In the genomic region with DNA sequence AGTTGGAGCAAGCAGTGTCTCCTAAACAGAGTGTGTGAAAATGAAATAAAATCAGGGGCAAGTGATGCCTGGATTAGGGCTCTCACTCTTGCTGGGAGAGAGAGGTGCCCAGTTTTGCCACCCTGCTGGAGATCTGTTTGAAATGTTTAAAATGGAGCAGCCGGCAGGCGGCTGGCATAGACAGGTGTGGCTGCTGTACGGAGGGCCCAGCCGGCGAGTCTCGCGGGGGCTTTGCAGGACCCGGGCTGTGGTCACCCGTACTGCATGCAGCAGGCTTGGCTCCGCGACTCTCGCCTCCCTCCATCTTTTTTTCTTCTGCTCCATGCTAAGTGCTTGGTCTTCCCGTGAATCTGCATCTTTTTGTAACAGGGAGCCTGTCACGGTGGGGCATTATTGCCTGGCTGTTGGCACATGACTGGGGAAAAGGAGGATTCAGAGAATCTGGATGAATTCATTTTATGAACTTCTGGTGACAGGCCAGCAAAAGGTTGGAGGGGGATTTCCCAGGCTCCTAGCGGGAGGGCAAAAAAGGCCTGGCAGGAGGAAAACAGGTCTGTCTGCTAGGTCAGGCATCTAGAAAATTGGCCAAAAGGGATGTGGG, we compare ENCODE assay signal across 8 cellular contexts. TPM values are rescaled to one million over a fixed set of nuclear protein-coding genes. Genes with fewer than 3 reads are reported as not detected.
DNase-seq lines count a peak whose midpoint lies in the region; ATAC-seq, FAIRE-seq and TF ChIP-seq lines count a peak whose summit lies in the region.

No MANE protein-coding gene starts in this region.

- no peak for TF ChIP-seq RAD21 in K562 (CRISPR knock-in tag; conservative IDR thresholded peaks at IDR 0.05 in 1 of 2, IDR thresholded peaks at IDR 0.05 in 1 of 2)

- H3K27me3 ChIP-seq in HUES64 (ENCODE audit: insufficient read depth, low read length): peaks cover 4% of the 10 kb centered on the region
- H3K27me3 ChIP-seq in K562 (ENCODE audit: control insufficient read depth in 2 of 2, insufficient read depth in 2 of 2, low read length in 2 of 2): no peaks in the 10 kb centered on the region
- H3K27me3 ChIP-seq in kidney epithelial cell (ENCODE audit: control insufficient read depth, insufficient read depth, low read length): no peaks in the 10 kb centered on the region

- ATAC-seq in K562 (peak; percentile 17), HG03460 (IDR thresholded peaks at IDR 0.05; ENCODE audit: unreplicated experiment) (no peak)

- WGBS in HUES64: 9% methylated on average over 15 of the region's 15 CpGs
- 5% methylated on average over 13 of the region's 15 CpGs for WGBS in K562 (ENCODE audit: insufficient coverage, low coverage, missing lambda C conversion rate)

- H3K36me3 ChIP-seq in HUES64 (ENCODE audit: insufficient read depth, low read length) (no peaks in the 10 kb centered on the region; the same call in 1 of the 2 replicates), K562 (ENCODE audit: control insufficient read depth, insufficient read depth, low read length) (peaks cover 13% of the 10 kb centered on the region; the same call in 2 of the 3 replicates), kidney epithelial cell (ENCODE audit: control insufficient read depth, insufficient read depth, low read length) (no peaks in the 10 kb centered on the region)

- no peak for TF ChIP-seq POLR2A in K562 (conservative IDR thresholded peaks at IDR 0.05)

- CTCF ChIA-PET in K562 (lab: Yijun Ruan, JAX; ENCODE audit: low intra/inter-chr PET ratio): no interaction called here

- intact Hi-C loops in K562 (cut with micrococcal nuclease): loop anchor here (1.0 kb wide), 1 partner anchor 43 kb away; no protein-coding TSS in a partner anchor

- H4K20me1 ChIP-seq in K562 (replicated peaks; ENCODE audit: control insufficient read depth, insufficient read depth, low read length): peaks cover 22% of the 10 kb centered on the region; the same call in 1 of the 2 replicates

- H3K9ac ChIP-seq in HUES64 (ENCODE audit: low read depth, low read length) (no peak overlapping the region), K562 (ENCODE audit: insufficient read depth in 1 of 2, low read depth in 2 of 2, low read length in 2 of 2) (peak overlapping the region; percentile 55 to 92; a peak in 3 of 4 replicates)

- in situ Hi-C loops in K562 (cut with MboI): no loop called here

- H3K9me1 ChIP-seq in K562 (ENCODE audit: control insufficient read depth, insufficient read depth, low read length): no peaks in the 10 kb centered on the region

- TF ChIP-seq EP300 in K562 (IDR thresholded peaks at IDR 0.05; ENCODE audit: low read length): no peak

- H2AFZ ChIP-seq in K562 (ENCODE audit: low read depth, low read length): no peak overlapping the region

- H3K79me2 ChIP-seq in K562 (ENCODE audit: control insufficient read depth, insufficient read depth, low read length): peaks cover 64% of the 10 kb centered on the region

- H3K4me1 ChIP-seq in HUES64 (ENCODE audit: insufficient read depth, low read length) (peaks cover 32% of the 10 kb centered on the region), K562 (replicated peaks in 1 of 2; ENCODE audit: control insufficient read depth in 2 of 2, insufficient read depth in 2 of 2, low read length in 2 of 2) (peaks cover 34 to 44% of the 10 kb centered on the region in 2 experiments)

- BruUV-seq in K562 (replicated peaks; lab: Mats Ljungman, UMichigan): no TSS peak

- DNase-seq in AG10803 (ENCODE audit: low read depth) (no peak), K562 (ENCODE audit: extremely low read depth in 1 of 4, low spot score in 3 of 4) (no peak), kidney epithelial cell (ENCODE audit: low read depth) (no peak), superior temporal gyrus (ENCODE audit: extremely low spot score) (peak; percentile 34), RKO (ENCODE audit: low spot score) (no peak)
- DNase-seq in stimulated activated CD4-positive, alpha-beta T cell treated with anti-CD3 and anti-CD28 coated beads, Interleukin-4, amount 100 ng/mL, for 1 hour: no peak

- no peak for TF ChIP-seq CTCF in AG10803 (conservative IDR thresholded peaks at IDR 0.05; ENCODE audit: low read length)
- TF ChIP-seq CTCF in K562 (IDR thresholded peaks at IDR 0.05 in 2 of 3, conservative IDR thresholded peaks at IDR 0.05 in 1 of 3; ENCODE audit: insufficient read depth in 2 of 3, low read depth in 1 of 3, low read length in 3 of 3): no peak
- no peak for TF ChIP-seq CTCF in kidney epithelial cell (IDR thresholded peaks at IDR 0.05; ENCODE audit: insufficient read depth, low read length, poor library complexity, severe bottlenecking)

- FAIRE-seq in K562 (lab: Jason Lieb, UNC): peak; percentile 62

- peak overlapping the region; percentile 86 for H3K4me2 ChIP-seq in K562 (ENCODE audit: insufficient read depth, low read length)

- H3K9me3 ChIP-seq in HUES64 (ENCODE audit: insufficient read depth, low read depth, low read length) (no peaks in the 10 kb centered on the region), K562 (replicated peaks; ENCODE audit: control insufficient read depth, insufficient read depth, low read depth, low read length) (no peaks in the 10 kb centered on the region)

- peak overlapping the region; percentile 71 for H3K4me3 ChIP-seq in AG10803 (ENCODE audit: low read length)
- peak overlapping the region; percentile 59 for H3K4me3 ChIP-seq in HUES64 (ENCODE audit: low read length)
- peak overlapping the region; percentile 62 for H3K4me3 ChIP-seq in K562
- peak overlapping the region; percentile 69 for H3K4me3 ChIP-seq in kidney epithelial cell (ENCODE audit: low read depth, low read length)

- H3K27ac ChIP-seq in HUES64 (ENCODE audit: low read depth, low read length) (no peak overlapping the region), K562 (ENCODE audit: extremely low read depth, low read depth, low read length) (no peak overlapping the region)

- POLR2A ChIA-PET in K562 (lab: Yijun Ruan, JAX): interaction anchor here (2.0 to 3.3 kb wide), 2 partner anchors 12 to 111 kb away, joined by 13 to 32 read pairs; no protein-coding TSS in a partner anchor

TF ChIP-seq in K562, 482 proteins besides CTCF, POLR2A, EP300 and RAD21 (continues in another document):
- TF ChIP-seq SIX5 (IDR thresholded peaks at IDR 0.05; ENCODE audit: borderline replicate concordance in 1 of 2, insufficient read depth in 1 of 2, low read depth in 1 of 2, low read length in 2 of 2): no peak
- no peak for TF ChIP-seq ZNF79 (CRISPR knock-in tag; IDR thresholded peaks at IDR 0.05; ENCODE audit: low read depth)
- TF ChIP-seq YY1 (IDR thresholded peaks at IDR 0.05; ENCODE audit: borderline replicate concordance in 1 of 3, control insufficient read depth in 1 of 3, extremely low read depth in 1 of 3, insufficient read depth in 3 of 3, insufficient read length in 1 of 3, insufficient replicate concordance in 2 of 3, low read depth in 1 of 3, low read length in 2 of 3): peak in 1 of 3 experiments; percentile 54
- 0 out of 2 replicates have a peak, but pooled peaks have one; percentile 4 for TF ChIP-seq L3MBTL2 (IDR thresholded peaks at IDR 0.05)
- TF ChIP-seq ZBTB7A (IDR thresholded peaks at IDR 0.05; ENCODE audit: borderline replicate concordance, control insufficient read depth, low read depth, low read length): peak; percentile 22; the same call in 1 of the 2 replicates
- no peak for TF ChIP-seq MCM3 (IDR thresholded peaks at IDR 0.05)
- no peak for TF ChIP-seq NCOR1 (IDR thresholded peaks at IDR 0.05)

RNA-seq across cellular contexts. Expression of gene ZNRF1, which starts 1.8 kb away (rescaled TPM):
- polyA plus RNA-seq in HUES64 (2013, experiment 1 of 2): 30.9 TPM
- polyA plus RNA-seq in HUES64 (2013, experiment 2 of 2): 28.3 TPM
- total RNA-seq in K562 (2011; cell fraction: chromatin; rRNA removed; ENCODE audit: low replicate concordance): 26.9 and 43.7 TPM in 2 replicates
- 26.5 and 31.6 TPM in 2 replicates for total RNA-seq in K562 (2011; cell fraction: nucleolus; rRNA removed)
- 33.2 and 34.4 TPM in 2 replicates for total RNA-seq in K562 (2011; cell fraction: nucleoplasm; rRNA removed)
- 30.4 and 32.4 TPM in 2 replicates for total RNA-seq in K562 (2014; rRNA removed)
- total RNA-seq in K562 (2014; rRNA removed; fragmentation: Illumina TruSeq; extraction: Trizol): 10.6 and 15.5 TPM in 2 replicates
- total RNA-seq in K562 (2015; rRNA removed; fragmentation: Illumina TruSeq; extraction: Trizol): 17.2 and 18.8 TPM in 2 replicates
- total RNA-seq in K562 (2021): 35.3 and 37.7 TPM in 2 replicates
- 19.1 and 25.1 TPM in 2 replicates for polyA plus RNA-seq in K562 (2011; rRNA removed)
- 16.8 and 30.1 TPM in 2 replicates for polyA plus RNA-seq in K562 (2011; cell fraction: cytosol; rRNA removed)
- polyA plus RNA-seq in K562 (2011; cell fraction: nucleus; rRNA removed): 43.0 and 43.6 TPM in 2 replicates
- 24.0 and 31.0 TPM in 2 replicates for polyA plus RNA-seq in K562 (2012)
- polyA plus RNA-seq in K562 (2014; fragmentation: Illumina TruSeq; extraction: Trizol): 20.1 and 21.0 TPM in 2 replicates
- polyA plus RNA-seq in K562 (2014; fragmentation: Nextera tagmentation; extraction: Ambion mirVana): 10 to 100 TPM in 1 of 2 experiments, 1 to 10 TPM in 1; 9.5 to 20.0 TPM
- polyA plus RNA-seq in K562 (2014; rRNA removed): 21.8 and 23.9 TPM in 2 replicates
- polyA minus RNA-seq in K562 (2011; rRNA and poly(A)+ RNA removed): 17.3 and 24.2 TPM in 2 replicates
- 20.2 and 22.4 TPM in 2 replicates for polyA minus RNA-seq in K562 (2011; cell fraction: cytosol; rRNA and poly(A)+ RNA removed)
- 21.8 and 24.4 TPM in 2 replicates for polyA minus RNA-seq in K562 (2011; cell fraction: nucleus; rRNA and poly(A)+ RNA removed)
- 18.6 and 31.3 TPM in 2 replicates for total RNA-seq in kidney epithelial cell

RNA-seq across cellular contexts. Expression of gene WDR59, which starts 15.7 kb away (rescaled TPM):
- polyA plus RNA-seq in HUES64 (2013, experiment 1 of 2): 43.5 TPM
- polyA plus RNA-seq in HUES64 (2013, experiment 2 of 2): 47.8 TPM
- 271 and 313 TPM in 2 replicates for total RNA-seq in K562 (2011; cell fraction: chromatin; rRNA removed; ENCODE audit: low replicate concordance)
- 146 and 158 TPM in 2 replicates for total RNA-seq in K562 (2011; cell fraction: nucleolus; rRNA removed)
- total RNA-seq in K562 (2011; cell fraction: nucleoplasm; rRNA removed): 157 and 158 TPM in 2 replicates
- total RNA-seq in K562 (2014; rRNA removed) (19.6 and 35.1 TPM in 2 replicates), K562 (2014; rRNA removed; fragmentation: Illumina TruSeq; extraction: Trizol) (32.2 and 34.7 TPM in 2 replicates), K562 (2015; rRNA removed; fragmentation: Illumina TruSeq; extraction: Trizol) (20.0 and 28.0 TPM in 2 replicates), K562 (2021) (81.3 and 94.3 TPM in 2 replicates), kidney epithelial cell (16.0 and 23.4 TPM in 2 replicates)
- polyA plus RNA-seq in K562 (2011; rRNA removed) (119 and 126 TPM in 2 replicates), K562 (2014; fragmentation: Illumina TruSeq; extraction: Trizol) (47.6 and 59.0 TPM in 2 replicates), K562 (2014; fragmentation: Nextera tagmentation; extraction: Ambion mirVana) (10 to 100 TPM; 12.7 to 16.2 TPM), K562 (2014; rRNA removed) (52.2 and 57.4 TPM in 2 replicates)
- polyA plus RNA-seq in K562 (2011; cell fraction: cytosol; rRNA removed): 89.5 and 105 TPM in 2 replicates
- polyA plus RNA-seq in K562 (2011; cell fraction: nucleus; rRNA removed): 307 and 327 TPM in 2 replicates
- 42.5 and 56.4 TPM in 2 replicates for polyA plus RNA-seq in K562 (2012)
- 114 and 147 TPM in 2 replicates for polyA minus RNA-seq in K562 (2011; rRNA and poly(A)+ RNA removed)
- 38.2 and 42.9 TPM in 2 replicates for polyA minus RNA-seq in K562 (2011; cell fraction: cytosol; rRNA and poly(A)+ RNA removed)
- polyA minus RNA-seq in K562 (2011; cell fraction: nucleus; rRNA and poly(A)+ RNA removed): 63.0 and 94.5 TPM in 2 replicates
